Comparison of ENCODE assay signal across 10 cellular contexts in genomic region chr20:37519508-37520416, GRCh38. TPM values are rescaled to one million over a fixed set of nuclear protein-coding genes. Genes with fewer than 3 reads are reported as not detected.
A peak's percentile ranks its signal among the peaks of the same experiment; 100 is the strongest.
DNase-seq lines count a peak whose midpoint lies in the region; ATAC-seq and TF ChIP-seq lines count a peak whose summit lies in the region.
"Had no signal": no experiment of that assay in that cellular context is flagged by ENCODE, and none has a peak within 500 bp of the region (broad histone marks: within the 10 kb centered on the region; RNA-seq: fewer than 3 reads in every experiment).

No MANE protein-coding gene starts in this region.

- H3K36me3 Mint-ChIP-seq in activated T-helper 17 cell treated with anti-CD3 and anti-CD28 coated beads, Interleukin-2, amount 50 U/mL, for 72 hours (ENCODE audit: low read depth) = peaks cover 39% of the 10 kb centered on the region

- TF ChIP-seq CTCF in breast epithelium (IDR thresholded peaks at IDR 0.05) (no peak), mammary epithelial cell (conservative IDR thresholded peaks at IDR 0.05 in 1 of 2, IDR thresholded peaks at IDR 0.05 in 1 of 2; ENCODE audit: extremely low read depth in 1 of 2, insufficient read depth in 1 of 2, low read depth in 1 of 2, low read length in 2 of 2) (peak in 1 of 2 donors; percentile 14)

- no peaks in the 10 kb centered on the region for H3K27me3 Mint-ChIP-seq in activated T-helper 17 cell treated with anti-CD3 and anti-CD28 coated beads, Interleukin-2, amount 50 U/mL, for 72 hours

- no peak for DNase-seq in breast epithelium (ENCODE audit: low spot score in 2 of 2)
- DNase-seq in mammary epithelial cell = no peak
- no peak for DNase-seq in SK-N-MC (ENCODE audit: low read depth, low spot score)
- DNase-seq in iris pigment epithelial cell (ENCODE audit: low read depth) = peak; percentile 22
- no peak for DNase-seq in NCI-H187 (lab: John Stamatoyannopoulos, UW)
- DNase-seq in GM19240 (ENCODE audit: insufficient read length, low spot score) = no peak
- DNase-seq in SKM-1 treated with dmso at 0.1 percent for 144 hours (lab: John Stamatoyannopoulos, UW; ENCODE audit: unreplicated experiment) = no peak

- in situ Hi-C loops in mammary epithelial cell (cut with MboI; ENCODE audit: low sequenced_read_pairs in 2 of 2) = loop anchor here in 1 of 2 donors (10.0 kb wide), 1 partner anchor 115 kb away; no protein-coding TSS in a partner anchor

- H3K9me3 Mint-ChIP-seq in activated T-helper 17 cell treated with anti-CD3 and anti-CD28 coated beads, Interleukin-2, amount 50 U/mL, for 72 hours = no peaks in the 10 kb centered on the region

- intact Hi-C loops in breast epithelium (cut with DNase I; ENCODE audit: low total_unique reads) = loop anchor here (10.0 kb wide), 1 partner anchor 115 kb away; no protein-coding TSS in a partner anchor
- intact Hi-C loops in mammary epithelial cell (cut with micrococcal nuclease) = no loop called here

- H3K36me3 ChIP-seq in breast epithelium (peaks cover 3% of the 10 kb centered on the region), mammary epithelial cell (ENCODE audit: insufficient read depth, low read length) (peaks cover 27% of the 10 kb centered on the region), SK-N-MC (ENCODE audit: insufficient read depth, low read length) (no peaks in the 10 kb centered on the region)

- 79% methylated on average over 39 of the region's 39 CpGs for WGBS in mammary epithelial cell (ENCODE audit: low coverage, missing lambda C conversion rate)

- H3K9ac ChIP-seq in mammary epithelial cell (ENCODE audit: insufficient read depth, low read length) (no peak overlapping the region), SK-N-MC (ENCODE audit: insufficient read length) (peak overlapping the region; percentile 14)

- peaks cover 20% of the 10 kb centered on the region for H3K4me1 Mint-ChIP-seq in activated T-helper 17 cell treated with anti-CD3 and anti-CD28 coated beads, Interleukin-2, amount 50 U/mL, for 72 hours

- H3K27me3 ChIP-seq in breast epithelium (no peaks in the 10 kb centered on the region), mammary epithelial cell (ENCODE audit: insufficient read depth, low read length) (no peaks in the 10 kb centered on the region)

- dilution Hi-C loops in mammary epithelial cell (cut with HindIII; ENCODE audit: low sequenced_read_pairs) = no loop called here

- H3K4me1 ChIP-seq in breast epithelium (peaks cover under 1 to 12% of the 10 kb centered on the region in 2 donors), mammary epithelial cell (ENCODE audit: insufficient read depth, low read length) (peaks cover 44% of the 10 kb centered on the region)

- BruUV-seq in mammary epithelial cell (replicated peaks; lab: Mats Ljungman, UMichigan) = no TSS peak

- CTCF ChIA-PET in mammary epithelial cell (lab: Charles Lee; ENCODE audit: low non-redundant PET) = no interaction called here

- no peak overlapping the region for H3K4me2 ChIP-seq in mammary epithelial cell (ENCODE audit: insufficient read depth, low read depth, low read length)

- H3K4me3 ChIP-seq in breast epithelium (peak overlapping the region in 1 of 3 donors; percentile 40), mammary epithelial cell (replicated peaks in 1 of 3; ENCODE audit: insufficient read depth in 1 of 3, low read depth in 2 of 3, low read length in 3 of 3) (no peak overlapping the region), SK-N-MC (no peak overlapping the region)
- H3K4me3 ChIP-seq: thoracic aorta had no signal

- TF ChIP-seq POLR2A in breast epithelium (IDR thresholded peaks at IDR 0.05) = no peak

- H3K27ac Mint-ChIP-seq in activated T-helper 17 cell treated with anti-CD3 and anti-CD28 coated beads, Interleukin-2, amount 50 U/mL, for 72 hours = no peak overlapping the region

- no peak overlapping the region for H2AFZ ChIP-seq in mammary epithelial cell (ENCODE audit: low read depth, low read length)

- H3K27ac ChIP-seq in breast epithelium = peak overlapping the region; percentile 42 to 77
- H3K27ac ChIP-seq in mammary epithelial cell (ENCODE audit: insufficient read depth, low read depth, low read length) = no peak overlapping the region
- peak overlapping the region; percentile 49; the same call in 1 of the 2 replicates for H3K27ac ChIP-seq in SK-N-MC
- H3K27ac ChIP-seq: thoracic aorta had no signal

- H4K20me1 ChIP-seq in mammary epithelial cell (ENCODE audit: insufficient read depth, low read length) = peaks cover 16% of the 10 kb centered on the region

- no peak overlapping the region for H3K4me3 Mint-ChIP-seq in activated T-helper 17 cell treated with anti-CD3 and anti-CD28 coated beads, Interleukin-2, amount 50 U/mL, for 72 hours

- ATAC-seq in activated T-helper 17 cell treated with anti-CD3 and anti-CD28 coated beads, Interleukin-2, amount 50 U/mL, for 72 hours (replicated peaks) = no peak

- H3K9me3 ChIP-seq in breast epithelium (no peaks in the 10 kb centered on the region), mammary epithelial cell (replicated peaks; ENCODE audit: insufficient read depth, low read length) (no peaks in the 10 kb centered on the region), SK-N-MC (ENCODE audit: low read depth, low read length) (no peaks in the 10 kb centered on the region)
- H3K9me3 ChIP-seq: thoracic aorta had no signal

- peaks cover 99% of the 10 kb centered on the region for H3K79me2 ChIP-seq in mammary epithelial cell (ENCODE audit: insufficient read depth, low read length)

RNA-seq across cellular contexts. Expression of gene NNAT, which starts 1.3 kb away (rescaled TPM):
- 10 to 100 TPM in 1 of 3 donors, 1 to 10 TPM in 2; 3.9 to 82.1 (median 9.7) TPM for total RNA-seq in breast epithelium
- 1 to 10 TPM; 1.0 to 3.3 TPM for total RNA-seq in mammary epithelial cell
- polyA plus RNA-seq in mammary epithelial cell = 0.86 TPM
- not detected for polyA minus RNA-seq in mammary epithelial cell
- under 1 TPM in 1 of 2 donors, not detected in 1; 0.66 TPM for total RNA-seq in activated T-helper 17 cell treated with anti-CD3 and anti-CD28 coated beads, Interleukin-2, amount 50 U/mL, for 72 hours
- total RNA-seq: liver had no signal

RNA-seq across cellular contexts. Expression of gene BLCAP, which starts 7.9 kb away (rescaled TPM):
- total RNA-seq in breast epithelium (10 to 100 TPM; 62.9 to 81.8 (median 63.2) TPM), mammary epithelial cell (100 to 1,000 TPM; 106 to 196 TPM)
- 173 TPM for polyA plus RNA-seq in mammary epithelial cell
- 213 TPM for polyA minus RNA-seq in mammary epithelial cell
- 10 to 100 TPM; 21.6 to 30.0 TPM for total RNA-seq in activated T-helper 17 cell treated with anti-CD3 and anti-CD28 coated beads, Interleukin-2, amount 50 U/mL, for 72 hours
